In genomic region chr11:130002846-130003716, GRCh38 we compare ENCODE assay signal across 1 cellular context.
TF ChIP-seq lines count a peak whose summit lies in the region.

No MANE protein-coding gene starts in this region.

TF ChIP-seq in WTC11, 78 proteins besides CTCF, POLR2A, EP300 and RAD21 (continued from another document and continues in another):
- TF ChIP-seq ZNF532 (CRISPR knock-in tag; IDR thresholded peaks at IDR 0.05; ENCODE audit: borderline replicate concordance) (peak; percentile 84; the same call in 1 of the 2 replicates), ZNF263 (CRISPR knock-in tag; IDR thresholded peaks at IDR 0.05; ENCODE audit: low read depth) (no peak), ZBTB21 (CRISPR knock-in tag; IDR thresholded peaks at IDR 0.05; ENCODE audit: borderline replicate concordance) (0 out of 2 replicates have a peak, but pooled peaks have one; percentile 57), FOXP1 (CRISPR knock-in tag; IDR thresholded peaks at IDR 0.05; ENCODE audit: borderline replicate concordance) (peak; percentile 83; the same call in 1 of the 2 replicates), IRF2 (CRISPR knock-in tag; IDR thresholded peaks at IDR 0.05; ENCODE audit: borderline replicate concordance, low read depth) (no peak), FOXP4 (CRISPR knock-in tag; IDR thresholded peaks at IDR 0.05) (peak; percentile 78; the same call in 1 of the 2 replicates), E2F5 (CRISPR knock-in tag; IDR thresholded peaks at IDR 0.05) (peak; percentile 55), ZNF512 (CRISPR knock-in tag; IDR thresholded peaks at IDR 0.05; ENCODE audit: borderline replicate concordance) (no peak), ZNF416 (CRISPR knock-in tag; IDR thresholded peaks at IDR 0.05) (no peak), SMAD3 (CRISPR knock-in tag; IDR thresholded peaks at IDR 0.05; ENCODE audit: borderline replicate concordance) (peak; percentile 35; the same call in 1 of the 2 replicates), GTF2I (CRISPR knock-in tag; conservative IDR thresholded peaks at IDR 0.05) (no peak), EMX1 (CRISPR knock-in tag; IDR thresholded peaks at IDR 0.05) (no peak), CREM (CRISPR knock-in tag; IDR thresholded peaks at IDR 0.05) (no peak), AR (CRISPR knock-in tag; IDR thresholded peaks at IDR 0.05) (peak; percentile 27; the same call in 1 of the 2 replicates), E2F1 (CRISPR knock-in tag; IDR thresholded peaks at IDR 0.05) (peak; percentile 90), PRRX2 (CRISPR knock-in tag; IDR thresholded peaks at IDR 0.05) (no peak), ATF3 (CRISPR knock-in tag; conservative IDR thresholded peaks at IDR 0.05) (no peak), ELF4 (CRISPR knock-in tag; IDR thresholded peaks at IDR 0.05; ENCODE audit: low read depth) (no peak), ZNF317 (CRISPR knock-in tag; IDR thresholded peaks at IDR 0.05; ENCODE audit: borderline replicate concordance, low read depth) (no peak), ZNF281 (CRISPR knock-in tag; IDR thresholded peaks at IDR 0.05) (no peak), SP1 (CRISPR knock-in tag; conservative IDR thresholded peaks at IDR 0.05) (peak; percentile 54; the same call in 1 of the 2 replicates), MYBL2 (CRISPR knock-in tag; IDR thresholded peaks at IDR 0.05) (peak; percentile 87), SOX15 (CRISPR knock-in tag; IDR thresholded peaks at IDR 0.05) (no peak), ZNF138 (CRISPR knock-in tag; conservative IDR thresholded peaks at IDR 0.05) (no peak), E2F4 (CRISPR knock-in tag; IDR thresholded peaks at IDR 0.05; ENCODE audit: borderline replicate concordance, low read depth) (no peak), NR1H2 (CRISPR knock-in tag; IDR thresholded peaks at IDR 0.05) (no peak)
- TF ChIP-seq, protein P1, sequence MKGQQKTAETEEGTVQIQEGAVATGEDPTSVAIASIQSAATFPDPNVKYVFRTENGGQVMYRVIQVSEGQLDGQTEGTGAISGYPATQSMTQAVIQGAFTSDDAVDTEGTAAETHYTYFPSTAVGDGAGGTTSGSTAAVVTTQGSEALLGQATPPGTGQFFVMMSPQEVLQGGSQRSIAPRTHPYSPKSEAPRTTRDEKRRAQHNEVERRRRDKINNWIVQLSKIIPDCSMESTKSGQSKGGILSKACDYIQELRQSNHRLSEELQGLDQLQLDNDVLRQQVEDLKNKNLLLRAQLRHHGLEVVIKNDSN (CRISPR knock-in tag; IDR thresholded peaks at IDR 0.05): peak; percentile 46; the same call in 1 of the 2 replicates
- TF ChIP-seq, protein P2, sequence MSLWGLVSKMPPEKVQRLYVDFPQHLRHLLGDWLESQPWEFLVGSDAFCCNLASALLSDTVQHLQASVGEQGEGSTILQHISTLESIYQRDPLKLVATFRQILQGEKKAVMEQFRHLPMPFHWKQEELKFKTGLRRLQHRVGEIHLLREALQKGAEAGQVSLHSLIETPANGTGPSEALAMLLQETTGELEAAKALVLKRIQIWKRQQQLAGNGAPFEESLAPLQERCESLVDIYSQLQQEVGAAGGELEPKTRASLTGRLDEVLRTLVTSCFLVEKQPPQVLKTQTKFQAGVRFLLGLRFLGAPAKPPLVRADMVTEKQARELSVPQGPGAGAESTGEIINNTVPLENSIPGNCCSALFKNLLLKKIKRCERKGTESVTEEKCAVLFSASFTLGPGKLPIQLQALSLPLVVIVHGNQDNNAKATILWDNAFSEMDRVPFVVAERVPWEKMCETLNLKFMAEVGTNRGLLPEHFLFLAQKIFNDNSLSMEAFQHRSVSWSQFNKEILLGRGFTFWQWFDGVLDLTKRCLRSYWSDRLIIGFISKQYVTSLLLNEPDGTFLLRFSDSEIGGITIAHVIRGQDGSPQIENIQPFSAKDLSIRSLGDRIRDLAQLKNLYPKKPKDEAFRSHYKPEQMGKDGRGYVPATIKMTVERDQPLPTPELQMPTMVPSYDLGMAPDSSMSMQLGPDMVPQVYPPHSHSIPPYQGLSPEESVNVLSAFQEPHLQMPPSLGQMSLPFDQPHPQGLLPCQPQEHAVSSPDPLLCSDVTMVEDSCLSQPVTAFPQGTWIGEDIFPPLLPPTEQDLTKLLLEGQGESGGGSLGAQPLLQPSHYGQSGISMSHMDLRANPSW (CRISPR knock-in tag; conservative IDR thresholded peaks at IDR 0.05; ENCODE audit: low read depth): no peak
- TF ChIP-seq, protein P3, sequence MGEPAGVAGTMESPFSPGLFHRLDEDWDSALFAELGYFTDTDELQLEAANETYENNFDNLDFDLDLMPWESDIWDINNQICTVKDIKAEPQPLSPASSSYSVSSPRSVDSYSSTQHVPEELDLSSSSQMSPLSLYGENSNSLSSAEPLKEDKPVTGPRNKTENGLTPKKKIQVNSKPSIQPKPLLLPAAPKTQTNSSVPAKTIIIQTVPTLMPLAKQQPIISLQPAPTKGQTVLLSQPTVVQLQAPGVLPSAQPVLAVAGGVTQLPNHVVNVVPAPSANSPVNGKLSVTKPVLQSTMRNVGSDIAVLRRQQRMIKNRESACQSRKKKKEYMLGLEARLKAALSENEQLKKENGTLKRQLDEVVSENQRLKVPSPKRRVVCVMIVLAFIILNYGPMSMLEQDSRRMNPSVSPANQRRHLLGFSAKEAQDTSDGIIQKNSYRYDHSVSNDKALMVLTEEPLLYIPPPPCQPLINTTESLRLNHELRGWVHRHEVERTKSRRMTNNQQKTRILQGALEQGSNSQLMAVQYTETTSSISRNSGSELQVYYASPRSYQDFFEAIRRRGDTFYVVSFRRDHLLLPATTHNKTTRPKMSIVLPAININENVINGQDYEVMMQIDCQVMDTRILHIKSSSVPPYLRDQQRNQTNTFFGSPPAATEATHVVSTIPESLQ (CRISPR knock-in tag; IDR thresholded peaks at IDR 0.05): no peak
